Comparison of ENCODE assay signal across 8 cellular contexts in genomic region chr11:64894070-64894811, GRCh38. TPM values are rescaled to one million over a fixed set of nuclear protein-coding genes. Genes with fewer than 3 reads are reported as not detected.
DNase-seq lines count a peak whose midpoint lies in the region; ATAC-seq, FAIRE-seq and TF ChIP-seq lines count a peak whose summit lies in the region.

No MANE protein-coding gene starts in this region.

- TF ChIP-seq POLR2A in IMR-90 (IDR thresholded peaks at IDR 0.05; ENCODE audit: low read depth, low read length) (no peak), upper lobe of left lung (IDR thresholded peaks at IDR 0.05) (no peak)

- H3K18ac ChIP-seq in IMR-90 (ENCODE audit: low read depth, low read length), result no peak overlapping the region

- H3K9me3 ChIP-seq in IMR-90 (ENCODE audit: control insufficient read depth, insufficient read depth, low read length) (no peaks in the 10 kb centered on the region), pancreas (no peaks in the 10 kb centered on the region), upper lobe of left lung (no peaks in the 10 kb centered on the region)

- no peak overlapping the region for H2BK20ac ChIP-seq in IMR-90 (ENCODE audit: low read depth, low read length)

- no peak overlapping the region for H3K4me2 ChIP-seq in IMR-90 (ENCODE audit: low read depth, low read length)

- DNase-seq in NCI-H524 (lab: John Stamatoyannopoulos, UW) (peak; percentile 38 to 64), NCI-H524 treated with DMSO at 0.1 percent for 48 hours (lab: John Stamatoyannopoulos, UW) (no peak), IMR-90 (peak; percentile 51), RKO (ENCODE audit: low spot score) (peak; percentile 74), frontal cortex (ENCODE audit: low spot score in 2 of 2) (peak; percentile 76 to 85), pancreas (peak; percentile 72 to 94 (median 86)), upper lobe of left lung (peak; percentile 87)
- DNase-seq in activated T-helper 1 cell treated with anti-CD3 and anti-CD28 coated beads, Interleukin-2, amount 50 U/mL, for 16 hours (ENCODE audit: low read depth in 1 of 2, low spot score in 1 of 2), result peak; percentile 83 to 87

- no peak for TF ChIP-seq EP300 in upper lobe of left lung (IDR thresholded peaks at IDR 0.05)

- H2AK9ac ChIP-seq in IMR-90 (replicated peaks; ENCODE audit: low read depth, low read length, poor library complexity), result peak overlapping the region; percentile 82

- TF ChIP-seq CTCF in IMR-90 (conservative IDR thresholded peaks at IDR 0.05; ENCODE audit: low read depth, low read length), result peak; percentile 89
- peak; percentile 58 to 78 (median 70) for TF ChIP-seq CTCF in pancreas (IDR thresholded peaks at IDR 0.05)
- TF ChIP-seq CTCF in upper lobe of left lung (IDR thresholded peaks at IDR 0.05), result peak; percentile 90 to 95 (median 93)

- H3K36me3 ChIP-seq in IMR-90 (ENCODE audit: control insufficient read depth, insufficient read depth, low read length) (peaks cover 22% of the 10 kb centered on the region; the same call in 1 of the 2 replicates), pancreas (peaks cover 5 to 11% (median 7%) of the 10 kb centered on the region in 3 donors), upper lobe of left lung (peaks cover 11 to 47% (median 34%) of the 10 kb centered on the region in 4 donors)

- no peak overlapping the region for H4K91ac ChIP-seq in IMR-90 (ENCODE audit: insufficient read depth, low read depth, low read length)

- H3K27me3 ChIP-seq in IMR-90 (ENCODE audit: control insufficient read depth, insufficient read depth, low read length) (no peaks in the 10 kb centered on the region), pancreas (no peaks in the 10 kb centered on the region), upper lobe of left lung (no peaks in the 10 kb centered on the region)

- H3K27ac ChIP-seq in IMR-90 (ENCODE audit: insufficient read depth, low read length) (no peak overlapping the region), pancreas (peak overlapping the region; percentile 59 to 87 (median 76)), upper lobe of left lung (peak overlapping the region in 1 of 4 donors; percentile 7)

- H3K4ac ChIP-seq in IMR-90 (ENCODE audit: low read depth, low read length), result peak overlapping the region; percentile 40

- H3K56ac ChIP-seq in IMR-90 (ENCODE audit: extremely low read depth, insufficient read depth, low read length), result no peak overlapping the region

- TF ChIP-seq RAD21 in IMR-90 (IDR thresholded peaks at IDR 0.05; ENCODE audit: low read length), result peak; percentile 85

- no CpG with 5 or more reads among the region's 14 CpGs for WGBS in IMR-90 (ENCODE audit: extremely low coverage in 2 of 2, insufficient read length in 1 of 2), 2 experiments
- WGBS in pancreas, 2 donors, result 34 to 41% methylated on average over 14 of the region's 14 CpGs
- 43 to 56% methylated on average over 12 of the region's 14 CpGs for WGBS in upper lobe of left lung, 2 donors

- POLR2A ChIA-PET in IMR-90 (lab: Charles Lee; ENCODE audit: unreplicated experiment), result no interaction called here

- no peak overlapping the region for H4K5ac ChIP-seq in IMR-90 (ENCODE audit: low read depth, low read length)

- no peak overlapping the region for H3K23ac ChIP-seq in IMR-90 (ENCODE audit: low read depth, low read length)

- intact Hi-C loops in IMR-90 (cut with micrococcal nuclease) (loop anchor here (1.0 kb wide), 1 partner anchor 47 kb away; no protein-coding TSS in a partner anchor), pancreas (cut with DNase I) (loop anchor here in 2 of 3 donors (5.0 to 10.0 kb wide), 3 partner anchors 42 to 109 kb away; no protein-coding TSS in a partner anchor)

- no TSS peak for BruUV-seq in IMR-90 (replicated peaks; lab: Mats Ljungman, UMichigan)

- no peak overlapping the region for H3K9ac ChIP-seq in IMR-90 (ENCODE audit: low read depth, low read length)

- H3K4me1 ChIP-seq in IMR-90 (ENCODE audit: control insufficient read depth, insufficient read depth, low read length) (no peaks in the 10 kb centered on the region), pancreas (peaks cover 9 to 24% (median 10%) of the 10 kb centered on the region in 3 donors), upper lobe of left lung (peaks cover 8 to 17% (median 11%) of the 10 kb centered on the region in 4 donors)

- H3K9me1 ChIP-seq in IMR-90 (ENCODE audit: insufficient read depth, low read length), result no peaks in the 10 kb centered on the region

- H4K8ac ChIP-seq in IMR-90 (ENCODE audit: low read depth in 2 of 2, low read length in 2 of 2), result no peak overlapping the region

- H3K4me3 ChIP-seq in IMR-90 (ENCODE audit: insufficient read depth, low read depth, low read length) (no peak overlapping the region), pancreas (no peak overlapping the region), upper lobe of left lung (no peak overlapping the region)

- H2AK5ac ChIP-seq in IMR-90 (ENCODE audit: low read depth, low read length), result peak overlapping the region; percentile 78

- H3K14ac ChIP-seq in IMR-90 (replicated peaks; ENCODE audit: low read depth, low read length), result no peak overlapping the region

- H2BK15ac ChIP-seq in IMR-90 (ENCODE audit: low read depth, low read length), result no peak overlapping the region

- H3K79me1 ChIP-seq in IMR-90 (ENCODE audit: low read depth in 1 of 2, low read length in 2 of 2), result no peaks in the 10 kb centered on the region

- in situ Hi-C loops in IMR-90 (cut with MboI; ENCODE audit: low sequenced_read_pairs), result loop anchor here (5.0 kb wide), 1 partner anchor 47 kb away; no protein-coding TSS in a partner anchor

- no peak overlapping the region for H2BK5ac ChIP-seq in IMR-90 (ENCODE audit: low read depth, low read length, poor library complexity, severe bottlenecking)

- no peak overlapping the region; the same call in 1 of the 2 replicates for H2BK120ac ChIP-seq in IMR-90 (ENCODE audit: low read depth, low read length)

- H4K20me1 ChIP-seq in IMR-90 (ENCODE audit: insufficient read depth, low read length), result peaks cover 4% of the 10 kb centered on the region; the same call in 1 of the 2 replicates

- ATAC-seq in IMR-90 (ENCODE audit: low read depth), result peak; percentile 93
- peak; percentile 66 to 82 (median 72) for ATAC-seq in pancreas
- peak; percentile 82 to 86 for ATAC-seq in upper lobe of left lung (ENCODE audit: low FRiP score in 2 of 2)

- H2AFZ ChIP-seq in IMR-90 (replicated peaks; ENCODE audit: low read length, poor library complexity), result peak overlapping the region; percentile 69

- dilution Hi-C loops in IMR-90 (cut with HindIII; ENCODE audit: low sequenced_read_pairs, unreplicated experiment), result no loop called here

- CTCF ChIA-PET in IMR-90 (lab: Yijun Ruan, JAX), result interaction anchor here (0.7 to 2.2 kb wide), 4 partner anchors 39 to 103 kb away, joined by 3 to 14 read pairs (median 4); partner anchors contain the start of gene BATF2

- no peak for FAIRE-seq in frontal cortex (lab: Jason Lieb, UNC)
- no peak for FAIRE-seq in pancreas (lab: Jason Lieb, UNC)

TF ChIP-seq in IMR-90, 13 proteins besides CTCF, POLR2A, EP300 and RAD21 (continues in another document):
- TF ChIP-seq USF2 (IDR thresholded peaks at IDR 0.05; ENCODE audit: low read depth, low read length) (no peak), NFE2L2 (IDR thresholded peaks at IDR 0.05; ENCODE audit: low read depth, low read length) (no peak), RCOR1 (IDR thresholded peaks at IDR 0.05; ENCODE audit: insufficient replicate concordance, low read length) (no peak), FOS (IDR thresholded peaks at IDR 0.05; ENCODE audit: low read depth, low read length) (no peak)

RNA-seq across cellular contexts. Expression of gene EHD1, which starts 15.8 kb away (rescaled TPM):
- total RNA-seq in IMR-90 (2012; rRNA removed), result 107 and 125 TPM in 2 replicates
- polyA plus RNA-seq in IMR-90 (2012; rRNA removed), result 209 and 216 TPM in 2 replicates
- 259 and 358 TPM in 2 replicates for polyA plus RNA-seq in IMR-90 (2012; cell fraction: cytosol; rRNA removed)
- 267 and 410 TPM in 2 replicates for polyA plus RNA-seq in IMR-90 (2012; cell fraction: nucleus; rRNA removed; ENCODE audit: low replicate concordance)
- total RNA-seq in frontal cortex, result 23.6 TPM
- 10 to 100 TPM; 13.8 to 22.1 (median 17.9) TPM for total RNA-seq in pancreas
- polyA plus RNA-seq in pancreas, result 10 to 100 TPM; 10.1 to 10.6 TPM
- total RNA-seq in upper lobe of left lung, result 100 to 1,000 TPM in 4 of 6 donors, 10 to 100 TPM in 2; 43.0 to 167 (median 103) TPM

RNA-seq across cellular contexts. Expression of gene ATG2A, which starts 22.8 kb away (rescaled TPM):
- 3.2 and 3.6 TPM in 2 replicates for total RNA-seq in IMR-90 (2012; rRNA removed)
- polyA plus RNA-seq in IMR-90 (2012; rRNA removed), result 10.5 and 12.7 TPM in 2 replicates
- 6.8 and 14.5 TPM in 2 replicates for polyA plus RNA-seq in IMR-90 (2012; cell fraction: cytosol; rRNA removed)
- polyA plus RNA-seq in IMR-90 (2012; cell fraction: nucleus; rRNA removed; ENCODE audit: low replicate concordance), result 27.8 and 85.6 TPM in 2 replicates
- 7.3 TPM for total RNA-seq in frontal cortex
- 10 to 100 TPM; 13.3 to 18.4 (median 15.5) TPM for total RNA-seq in pancreas
- polyA plus RNA-seq in pancreas, result 10 to 100 TPM; 33.1 to 34.1 TPM
- 10 to 100 TPM; 24.6 to 59.2 (median 33.3) TPM for total RNA-seq in upper lobe of left lung

RNA-seq across cellular contexts. Expression of gene PPP2R5B, which starts 30.2 kb away (rescaled TPM):
- total RNA-seq in IMR-90 (2012; rRNA removed), result 6.4 and 6.5 TPM in 2 replicates
- polyA plus RNA-seq in IMR-90 (2012; rRNA removed), result 23.5 and 23.6 TPM in 2 replicates
- 16.0 and 21.4 TPM in 2 replicates for polyA plus RNA-seq in IMR-90 (2012; cell fraction: cytosol; rRNA removed)
- 43.3 and 68.3 TPM in 2 replicates for polyA plus RNA-seq in IMR-90 (2012; cell fraction: nucleus; rRNA removed; ENCODE audit: low replicate concordance)
- 27.3 TPM for total RNA-seq in frontal cortex
- total RNA-seq in pancreas, result 10 to 100 TPM in 4 of 6 donors, 1 to 10 TPM in 2; 6.3 to 14.1 (median 10.7) TPM
- polyA plus RNA-seq in pancreas, result 10 to 100 TPM; 21.8 to 24.2 TPM
- total RNA-seq in upper lobe of left lung, result 10 to 100 TPM; 21.0 to 48.1 (median 27.5) TPM

RNA-seq across cellular contexts. Expression of gene GPHA2, which starts 41.5 kb away (rescaled TPM):
- total RNA-seq in IMR-90 (2012; rRNA removed), result not detected in 2 replicates
- not detected in 2 replicates for polyA plus RNA-seq in IMR-90 (2012; rRNA removed)
- 0.07 TPM in 1 of 2 replicates, not detected in the other for polyA plus RNA-seq in IMR-90 (2012; cell fraction: cytosol; rRNA removed)
- not detected in 2 replicates for polyA plus RNA-seq in IMR-90 (2012; cell fraction: nucleus; rRNA removed; ENCODE audit: low replicate concordance)
- not detected for total RNA-seq in frontal cortex
- 10 to 100 TPM in 5 of 6 donors, 1 to 10 TPM in 1; 9.5 to 16.3 (median 14.2) TPM for total RNA-seq in pancreas
- polyA plus RNA-seq in pancreas, result 1 to 10 TPM; 4.2 to 5.1 TPM
- total RNA-seq in upper lobe of left lung, result not detected

RNA-seq across cellular contexts. Expression of gene CDC42BPG, which starts 49.8 kb away (rescaled TPM):
- total RNA-seq in IMR-90 (2012; rRNA removed) (under 0.01 TPM in 2 replicates), frontal cortex (under 0.01 TPM), pancreas (10 to 100 TPM in 5 of 6 donors, 1 to 10 TPM in 1; 9.7 to 16.8 (median 12.7) TPM), upper lobe of left lung (10 to 100 TPM; 21.6 to 62.4 (median 26.0) TPM)
- polyA plus RNA-seq in IMR-90 (2012; rRNA removed) (0.10 and 0.12 TPM in 2 replicates), pancreas (10 to 100 TPM; 11.6 to 23.8 TPM)
- polyA plus RNA-seq in IMR-90 (2012; cell fraction: cytosol; rRNA removed), result 0.04 and 0.12 TPM in 2 replicates
- 0.50 and 0.59 TPM in 2 replicates for polyA plus RNA-seq in IMR-90 (2012; cell fraction: nucleus; rRNA removed; ENCODE audit: low replicate concordance)
